15 cellular contexts compared by ENCODE assay signal in the genomic region with DNA sequence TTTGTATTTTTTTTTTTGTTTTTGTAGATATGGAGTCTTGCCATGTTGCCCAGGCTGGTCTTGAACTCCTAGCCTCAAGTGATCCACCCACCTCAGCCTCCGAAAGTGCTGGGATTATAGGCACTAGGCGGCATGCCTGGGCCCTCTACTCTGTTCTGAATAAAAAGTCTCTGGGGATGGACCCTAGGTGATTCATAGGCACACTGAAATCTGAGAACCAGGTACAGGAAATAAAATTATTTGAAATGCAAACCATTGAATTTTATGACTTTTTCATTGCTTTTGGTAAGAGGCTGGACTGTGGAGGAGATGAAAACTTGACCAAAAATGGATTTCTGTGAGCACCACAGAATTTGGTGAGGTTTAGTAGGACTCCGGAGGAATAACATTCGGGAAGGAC.
DNase-seq lines count a peak whose midpoint lies in the region; TF ChIP-seq lines count a peak whose summit lies in the region.
"Had no signal": no experiment of that assay in that cellular context is flagged by ENCODE, and none has a peak within 500 bp of the region (broad histone marks: within the 10 kb centered on the region; RNA-seq: fewer than 3 reads in every experiment).

No MANE protein-coding gene starts in this region.

- H3K4me1 ChIP-seq in BLaER1 treated with 17β-estradiol and CSF1 and Interleukin-3, amounts not matched to agents 10 nM and 100 nM: peaks cover 41 to 74% (median 52%) of the 10 kb centered on the region in 10 experiments
- no peaks in the 10 kb centered on the region for H3K4me1 ChIP-seq in endodermal cell (ENCODE audit: control insufficient read depth, insufficient read depth, low read length)

- TF ChIP-seq CTCF in endodermal cell (conservative IDR thresholded peaks at IDR 0.05): no peak
- no peak for TF ChIP-seq CTCF in progenitor cell of endocrine pancreas (IDR thresholded peaks at IDR 0.05; ENCODE audit: unreplicated experiment)

- H3K27me3 Mint-ChIP-seq in endodermal cell (ENCODE audit: insufficient read depth) (no peaks in the 10 kb centered on the region), progenitor cell of endocrine pancreas (no peaks in the 10 kb centered on the region)

- H3K9me3 ChIP-seq in BLaER1 treated with 17β-estradiol and CSF1 and Interleukin-3, amounts not matched to agents 10 nM and 100 nM (replicated peaks in 1 of 11): peaks cover 0 to 14% (median 4%) of the 10 kb centered on the region in 11 experiments; a peak in 9 of 22 replicates
- no peaks in the 10 kb centered on the region for H3K9me3 ChIP-seq in endodermal cell (ENCODE audit: control insufficient read depth, low read length)
- H3K9me3 ChIP-seq: SK-N-SH had no signal

- H3K4me1 Mint-ChIP-seq in endodermal cell (peaks cover 29% of the 10 kb centered on the region), progenitor cell of endocrine pancreas (ENCODE audit: low read depth) (peaks cover 43% of the 10 kb centered on the region)

- peak overlapping the region in 8 of 11 experiments; percentile 47 to 95 (median 92); a peak in 16 of 22 replicates for H3K27ac ChIP-seq in BLaER1 treated with 17β-estradiol and CSF1 and Interleukin-3, amounts not matched to agents 10 nM and 100 nM
- no peak overlapping the region for H3K27ac ChIP-seq in endodermal cell (ENCODE audit: low read depth, low read length)

- H3K4me3 Mint-ChIP-seq in endodermal cell (no peak overlapping the region), progenitor cell of endocrine pancreas (ENCODE audit: low read depth) (no peak overlapping the region)

- H3K27ac Mint-ChIP-seq in endodermal cell: peak overlapping the region; percentile 62
- peak overlapping the region; percentile 82 for H3K27ac Mint-ChIP-seq in progenitor cell of endocrine pancreas

- no peak overlapping the region for H3K4me3 ChIP-seq in BLaER1 treated with 17β-estradiol and CSF1 and Interleukin-3, amounts not matched to agents 10 nM and 100 nM
- no peak overlapping the region for H3K4me3 ChIP-seq in endodermal cell (ENCODE audit: low read length)

- H3K9me3 Mint-ChIP-seq in endodermal cell: no peaks in the 10 kb centered on the region
- no peaks in the 10 kb centered on the region for H3K9me3 Mint-ChIP-seq in progenitor cell of endocrine pancreas (ENCODE audit: low read depth)

- no peaks in the 10 kb centered on the region for H4K20me1 ChIP-seq in BLaER1 treated with 17β-estradiol and CSF1 and Interleukin-3, amounts not matched to agents 10 nM and 100 nM

- H3K36me3 Mint-ChIP-seq in endodermal cell (ENCODE audit: low read depth) (no peaks in the 10 kb centered on the region), progenitor cell of endocrine pancreas (ENCODE audit: insufficient read depth) (no peaks in the 10 kb centered on the region)

- peak; percentile 24 for DNase-seq in M059J (ENCODE audit: low read depth)
- DNase-seq in endodermal cell: no peak
- DNase-seq in progenitor cell of endocrine pancreas (ENCODE audit: low spot score, unreplicated experiment): no peak
- DNase-seq in activated naive CD4-positive, alpha-beta T cell treated with Interleukin-2 at 50 U/mL for 16 hours: no peak
- DNase-seq in NOMO-1 treated with DMSO at 0.1 percent for 48 hours (lab: John Stamatoyannopoulos, UW; ENCODE audit: unreplicated experiment): no peak
- no peak for DNase-seq in activated T-cell treated with anti-CD3 and anti-CD28 coated beads, Interleukin-2, amount 50 U/mL, for 1 hour
- DNase-seq: DMS 273 treated with DMSO at 0.1 percent for 48 hours, H7, NCI-H1092, NCI-H1694, NCI-H345, NCI-H748 treated with DMSO at 0.1 percent for 48 hours, Right ventricle myocardium superior, SK-N-SH had no signal

- no peaks in the 10 kb centered on the region for H3K27me3 ChIP-seq in BLaER1 treated with 17β-estradiol and CSF1 and Interleukin-3, amounts not matched to agents 10 nM and 100 nM
- H3K27me3 ChIP-seq in endodermal cell (ENCODE audit: control insufficient read depth, insufficient read depth, low read length, poor library complexity, severe bottlenecking): no peaks in the 10 kb centered on the region

- H3K9ac ChIP-seq in BLaER1 treated with 17β-estradiol and CSF1 and Interleukin-3, amounts not matched to agents 10 nM and 100 nM: peak overlapping the region in 5 of 11 experiments; percentile 9 to 76 (median 42); a peak in 5 of 22 replicates
- H3K9ac ChIP-seq in endodermal cell (ENCODE audit: extremely low read depth, low read length, poor library complexity, severe bottlenecking): no peak overlapping the region
- H3K9ac ChIP-seq: SK-N-SH had no signal

- H3K4me2 ChIP-seq in BLaER1 treated with 17β-estradiol and CSF1 and Interleukin-3, amounts not matched to agents 10 nM and 100 nM: peak overlapping the region in 9 of 11 experiments; percentile 44 to 91 (median 73); a peak in 16 of 22 replicates
- H3K4me2 ChIP-seq: SK-N-SH had no signal

- WGBS in endodermal cell (ENCODE audit: insufficient coverage in 1 of 2, insufficient read length in 1 of 2), 2 experiments: 92 to 97% methylated on average over 3 to 4 of the region's 4 CpGs

- H3K36me3 ChIP-seq in BLaER1 treated with 17β-estradiol and CSF1 and Interleukin-3, amounts not matched to agents 10 nM and 100 nM: peaks cover 0 to 14% (median 5%) of the 10 kb centered on the region in 11 experiments; a peak in 6 of 22 replicates
- H3K36me3 ChIP-seq in endodermal cell (ENCODE audit: control insufficient read depth, insufficient read depth, low read length): no peaks in the 10 kb centered on the region
